Comparison of ENCODE assay signal across 9 cellular contexts in the genomic region with DNA sequence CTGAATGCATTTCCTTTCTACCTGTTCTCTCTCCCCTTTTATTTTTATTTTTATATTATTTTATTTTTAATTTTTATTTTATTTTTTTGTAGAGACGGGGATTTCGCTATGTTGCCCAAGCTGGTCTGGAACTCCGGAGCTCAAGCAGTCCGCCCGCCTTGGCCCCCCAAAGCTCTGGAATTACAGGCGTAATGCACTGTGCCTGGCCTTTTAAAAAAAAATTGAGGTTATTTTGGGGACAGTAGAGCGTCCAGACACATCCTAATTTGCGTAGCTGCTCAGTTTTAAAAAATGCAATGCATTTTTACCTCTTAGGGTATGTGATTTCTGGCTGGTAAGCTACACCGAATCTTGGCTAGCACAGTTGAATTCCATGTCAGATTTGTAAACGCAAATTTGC. TPM values are rescaled to one million over a fixed set of nuclear protein-coding genes. Genes with fewer than 3 reads are reported as not detected.
DNase-seq lines count a peak whose midpoint lies in the region; ATAC-seq and TF ChIP-seq lines count a peak whose summit lies in the region.
"Not testable (repeated sequence)": the region's sequence is repeated elsewhere in the genome, so short reads cannot be mapped to it uniquely, and the experiment has no call there.
"Had no signal": no experiment of that assay in that cellular context is flagged by ENCODE, and none has a peak within 500 bp of the region (broad histone marks: within the 10 kb centered on the region; RNA-seq: fewer than 3 reads in every experiment).

No MANE protein-coding gene starts in this region.

- H3K27ac Mint-ChIP-seq in T-helper 17 cell; activated naive CD8-positive, alpha-beta T cell treated with anti-CD3 and anti-CD28 coated beads, Interleukin-2, amount 50 U/mL, for 24 hours: not testable (repeated sequence)

- not testable (repeated sequence) for H3K9ac ChIP-seq in HUES48 (ENCODE audit: low read depth, low read length); iPS-20b (ENCODE audit: low read depth, low read length)

- H3K27ac ChIP-seq in HUES48 (ENCODE audit: low read depth, low read length); iPS-20b (ENCODE audit: low read length); osteoblast (ENCODE audit: low read depth, low read length): not testable (repeated sequence)
- H3K27ac ChIP-seq in esophagus muscularis mucosa (replicated peaks in 1 of 4) (peak overlapping the region; percentile 65 to 90 (median 89)), stomach (peak overlapping the region in 4 of 5 donors; percentile 56 to 93 (median 92))

- H3K27me3 Mint-ChIP-seq in T-helper 17 cell; activated naive CD8-positive, alpha-beta T cell treated with anti-CD3 and anti-CD28 coated beads, Interleukin-2, amount 50 U/mL, for 24 hours: not testable (repeated sequence)

- H3K27me3 ChIP-seq in BJ (ENCODE audit: control insufficient read depth, insufficient read depth, low read length); HUES48 (ENCODE audit: control insufficient read depth, insufficient read depth, low read length); esophagus muscularis mucosa; iPS-20b (ENCODE audit: insufficient read depth, low read length); osteoblast (ENCODE audit: insufficient read depth, low read length); stomach: not testable (repeated sequence)

- H3K9me3 Mint-ChIP-seq in activated naive CD8-positive, alpha-beta T cell treated with anti-CD3 and anti-CD28 coated beads, Interleukin-2, amount 50 U/mL, for 24 hours, result not testable (repeated sequence)

- peak overlapping the region; percentile 38 for H3K4me3 ChIP-seq in BJ (ENCODE audit: low read depth, low read length)
- peak overlapping the region; percentile 54 for H3K4me3 ChIP-seq in HUES48 (ENCODE audit: low read depth, low read length)
- peak overlapping the region; percentile 50 to 71 (median 64) for H3K4me3 ChIP-seq in esophagus muscularis mucosa
- H3K4me3 ChIP-seq in iPS-20b (ENCODE audit: low read length), result peak overlapping the region; percentile 67
- peak overlapping the region; percentile 51 for H3K4me3 ChIP-seq in osteoblast (ENCODE audit: insufficient read depth, low read length)
- H3K4me3 ChIP-seq in stomach, result peak overlapping the region; percentile 57 to 69 (median 62)

- not testable (repeated sequence) for H3K4me1 Mint-ChIP-seq in T-helper 17 cell
- H3K4me1 Mint-ChIP-seq in activated naive CD8-positive, alpha-beta T cell treated with anti-CD3 and anti-CD28 coated beads, Interleukin-2, amount 50 U/mL, for 24 hours, result peaks cover 11% of the 10 kb centered on the region

- not testable (repeated sequence) for H3K4me1 ChIP-seq in HUES48 (ENCODE audit: control insufficient read depth, insufficient read depth, low read length); iPS-20b (ENCODE audit: insufficient read depth, low read length); osteoblast (ENCODE audit: insufficient read depth, low read length)
- H3K4me1 ChIP-seq in esophagus muscularis mucosa, result peaks cover 4 to 14% (median 10%) of the 10 kb centered on the region in 4 donors
- H3K4me1 ChIP-seq in stomach, result peaks cover 3 to 12% (median 9%) of the 10 kb centered on the region in 4 donors

- intact Hi-C loops in esophagus muscularis mucosa (cut with DNase I); stomach (cut with DNase I; ENCODE audit: low total_unique reads): not testable (repeated sequence)

- TF ChIP-seq CTCF in BJ (IDR thresholded peaks at IDR 0.05; ENCODE audit: insufficient read depth, low read depth, low read length); esophagus muscularis mucosa (IDR thresholded peaks at IDR 0.05); osteoblast (IDR thresholded peaks at IDR 0.05; ENCODE audit: extremely low read depth, low read depth, low read length); stomach (IDR thresholded peaks at IDR 0.05): not testable (repeated sequence)

- H3K36me3 Mint-ChIP-seq in T-helper 17 cell (ENCODE audit: low read depth); activated naive CD8-positive, alpha-beta T cell treated with anti-CD3 and anti-CD28 coated beads, Interleukin-2, amount 50 U/mL, for 24 hours (ENCODE audit: low read depth): not testable (repeated sequence)

- H3K4me2 ChIP-seq in osteoblast (ENCODE audit: insufficient read depth, low read length), result peak overlapping the region; percentile 70

- 11% methylated on average over 10 of the region's 10 CpGs for WGBS in esophagus muscularis mucosa
- 14 to 24% (median 18%) methylated on average over 10 of the region's 10 CpGs for WGBS in stomach, 5 donors

- H3K9me3 ChIP-seq in HUES48 (ENCODE audit: control insufficient read depth, insufficient read depth, low read length); T-helper 17 cell (ENCODE audit: control insufficient read depth, low read length, poor library complexity, severe bottlenecking); esophagus muscularis mucosa; iPS-20b (ENCODE audit: insufficient read depth, low read depth, low read length); osteoblast (ENCODE audit: low read depth, low read length); stomach: not testable (repeated sequence)

- POLR2A ChIA-PET in BJ (lab: Charles Lee), result not testable (repeated sequence)

- not testable (repeated sequence) for ATAC-seq in T-helper 17 cell; activated naive CD8-positive, alpha-beta T cell treated with anti-CD3 and anti-CD28 coated beads, Interleukin-2, amount 50 U/mL, for 24 hours

- CTCF ChIA-PET in BJ (lab: Yijun Ruan, JAX), result not testable (repeated sequence)

- not testable (repeated sequence) for DNase-seq in BJ (ENCODE audit: low read depth); T-helper 17 cell; activated naive CD8-positive, alpha-beta T cell treated with anti-CD3 and anti-CD28 coated beads, Interleukin-2, amount 50 U/mL, for 24 hours; esophagus muscularis mucosa (ENCODE audit: extremely low spot score); osteoblast (ENCODE audit: insufficient read length, low spot score, missing footprints); stomach

- not testable (repeated sequence) for H4K20me1 ChIP-seq in osteoblast (ENCODE audit: insufficient read depth, low read length)

- not testable (repeated sequence) for H2AFZ ChIP-seq in osteoblast (ENCODE audit: low read length)

- not testable (repeated sequence) for TF ChIP-seq EP300 in esophagus muscularis mucosa (IDR thresholded peaks at IDR 0.05); stomach (IDR thresholded peaks at IDR 0.05)

- TF ChIP-seq POLR2A in esophagus muscularis mucosa (IDR thresholded peaks at IDR 0.05; ENCODE audit: low read depth); stomach (IDR thresholded peaks at IDR 0.05): not testable (repeated sequence)

- H3K36me3 ChIP-seq in BJ (ENCODE audit: control insufficient read depth, insufficient read depth, low read length); HUES48 (ENCODE audit: control insufficient read depth, insufficient read depth, low read length); esophagus muscularis mucosa; iPS-20b (ENCODE audit: insufficient read depth, low read depth, low read length); osteoblast (ENCODE audit: insufficient read depth, low read length); stomach: not testable (repeated sequence)

- H3K79me2 ChIP-seq in osteoblast (ENCODE audit: insufficient read depth, low read length), result not testable (repeated sequence)

- H3K4me3 Mint-ChIP-seq in T-helper 17 cell, result peak overlapping the region; percentile 36
- peak overlapping the region; percentile 59 for H3K4me3 Mint-ChIP-seq in activated naive CD8-positive, alpha-beta T cell treated with anti-CD3 and anti-CD28 coated beads, Interleukin-2, amount 50 U/mL, for 24 hours

RNA-seq across cellular contexts. Expression of a gene that starts 23.1 kb away (rescaled TPM):
- polyA plus RNA-seq in BJ (2011; rRNA removed), result not detected in 2 replicates
- not detected in 2 replicates for polyA minus RNA-seq in BJ (2011; rRNA and poly(A)+ RNA removed)
- not detected for total RNA-seq in T-helper 17 cell
- total RNA-seq in esophagus muscularis mucosa, result not detected
- total RNA-seq in osteoblast, result not detected in 2 replicates
- under 1 TPM in 1 of 5 donors, not detected in 4; 0.18 TPM for total RNA-seq in stomach
- not detected for polyA plus RNA-seq in stomach

RNA-seq across cellular contexts. Expression of a gene that starts 37.2 kb away (rescaled TPM):
- not detected in 2 replicates for polyA plus RNA-seq in BJ (2011; rRNA removed)
- polyA minus RNA-seq in BJ (2011; rRNA and poly(A)+ RNA removed), result not detected in 2 replicates
- total RNA-seq in T-helper 17 cell, result 1 to 10 TPM; 1.1 to 3.1 TPM
- total RNA-seq in esophagus muscularis mucosa, result 1 to 10 TPM in 1 of 4 donors, not detected in 3; 1.2 TPM
- not detected in 2 replicates for total RNA-seq in osteoblast
- total RNA-seq in stomach, result 1 to 10 TPM in 1 of 5 donors, not detected in 4; 3.1 TPM
- polyA plus RNA-seq in stomach, result 10 to 100 TPM in 1 of 3 donors, 1 to 10 TPM in 2; 6.2 to 14.1 (median 7.9) TPM
- total RNA-seq: frontal cortex had no signal

RNA-seq across cellular contexts. Expression of a gene that starts 51.2 kb away (rescaled TPM):
- polyA plus RNA-seq in BJ (2011; rRNA removed), result not detected in 2 replicates
- polyA minus RNA-seq in BJ (2011; rRNA and poly(A)+ RNA removed), result not detected in 2 replicates
- total RNA-seq in T-helper 17 cell, result not detected
- total RNA-seq in esophagus muscularis mucosa, result not detected
- not detected in 2 replicates for total RNA-seq in osteoblast
- under 1 TPM in 1 of 5 donors, not detected in 4; 0.37 TPM for total RNA-seq in stomach
- not detected for polyA plus RNA-seq in stomach
